1 cellular context compared by ENCODE assay signal in genomic region chr1:8314346-8315280, GRCh38.
TF ChIP-seq lines count a peak whose summit lies in the region.

No MANE protein-coding gene starts in this region.

TF ChIP-seq in HepG2, 621 proteins besides CTCF, POLR2A, EP300 and RAD21 (continued from another document):
- TF ChIP-seq, protein P1, sequence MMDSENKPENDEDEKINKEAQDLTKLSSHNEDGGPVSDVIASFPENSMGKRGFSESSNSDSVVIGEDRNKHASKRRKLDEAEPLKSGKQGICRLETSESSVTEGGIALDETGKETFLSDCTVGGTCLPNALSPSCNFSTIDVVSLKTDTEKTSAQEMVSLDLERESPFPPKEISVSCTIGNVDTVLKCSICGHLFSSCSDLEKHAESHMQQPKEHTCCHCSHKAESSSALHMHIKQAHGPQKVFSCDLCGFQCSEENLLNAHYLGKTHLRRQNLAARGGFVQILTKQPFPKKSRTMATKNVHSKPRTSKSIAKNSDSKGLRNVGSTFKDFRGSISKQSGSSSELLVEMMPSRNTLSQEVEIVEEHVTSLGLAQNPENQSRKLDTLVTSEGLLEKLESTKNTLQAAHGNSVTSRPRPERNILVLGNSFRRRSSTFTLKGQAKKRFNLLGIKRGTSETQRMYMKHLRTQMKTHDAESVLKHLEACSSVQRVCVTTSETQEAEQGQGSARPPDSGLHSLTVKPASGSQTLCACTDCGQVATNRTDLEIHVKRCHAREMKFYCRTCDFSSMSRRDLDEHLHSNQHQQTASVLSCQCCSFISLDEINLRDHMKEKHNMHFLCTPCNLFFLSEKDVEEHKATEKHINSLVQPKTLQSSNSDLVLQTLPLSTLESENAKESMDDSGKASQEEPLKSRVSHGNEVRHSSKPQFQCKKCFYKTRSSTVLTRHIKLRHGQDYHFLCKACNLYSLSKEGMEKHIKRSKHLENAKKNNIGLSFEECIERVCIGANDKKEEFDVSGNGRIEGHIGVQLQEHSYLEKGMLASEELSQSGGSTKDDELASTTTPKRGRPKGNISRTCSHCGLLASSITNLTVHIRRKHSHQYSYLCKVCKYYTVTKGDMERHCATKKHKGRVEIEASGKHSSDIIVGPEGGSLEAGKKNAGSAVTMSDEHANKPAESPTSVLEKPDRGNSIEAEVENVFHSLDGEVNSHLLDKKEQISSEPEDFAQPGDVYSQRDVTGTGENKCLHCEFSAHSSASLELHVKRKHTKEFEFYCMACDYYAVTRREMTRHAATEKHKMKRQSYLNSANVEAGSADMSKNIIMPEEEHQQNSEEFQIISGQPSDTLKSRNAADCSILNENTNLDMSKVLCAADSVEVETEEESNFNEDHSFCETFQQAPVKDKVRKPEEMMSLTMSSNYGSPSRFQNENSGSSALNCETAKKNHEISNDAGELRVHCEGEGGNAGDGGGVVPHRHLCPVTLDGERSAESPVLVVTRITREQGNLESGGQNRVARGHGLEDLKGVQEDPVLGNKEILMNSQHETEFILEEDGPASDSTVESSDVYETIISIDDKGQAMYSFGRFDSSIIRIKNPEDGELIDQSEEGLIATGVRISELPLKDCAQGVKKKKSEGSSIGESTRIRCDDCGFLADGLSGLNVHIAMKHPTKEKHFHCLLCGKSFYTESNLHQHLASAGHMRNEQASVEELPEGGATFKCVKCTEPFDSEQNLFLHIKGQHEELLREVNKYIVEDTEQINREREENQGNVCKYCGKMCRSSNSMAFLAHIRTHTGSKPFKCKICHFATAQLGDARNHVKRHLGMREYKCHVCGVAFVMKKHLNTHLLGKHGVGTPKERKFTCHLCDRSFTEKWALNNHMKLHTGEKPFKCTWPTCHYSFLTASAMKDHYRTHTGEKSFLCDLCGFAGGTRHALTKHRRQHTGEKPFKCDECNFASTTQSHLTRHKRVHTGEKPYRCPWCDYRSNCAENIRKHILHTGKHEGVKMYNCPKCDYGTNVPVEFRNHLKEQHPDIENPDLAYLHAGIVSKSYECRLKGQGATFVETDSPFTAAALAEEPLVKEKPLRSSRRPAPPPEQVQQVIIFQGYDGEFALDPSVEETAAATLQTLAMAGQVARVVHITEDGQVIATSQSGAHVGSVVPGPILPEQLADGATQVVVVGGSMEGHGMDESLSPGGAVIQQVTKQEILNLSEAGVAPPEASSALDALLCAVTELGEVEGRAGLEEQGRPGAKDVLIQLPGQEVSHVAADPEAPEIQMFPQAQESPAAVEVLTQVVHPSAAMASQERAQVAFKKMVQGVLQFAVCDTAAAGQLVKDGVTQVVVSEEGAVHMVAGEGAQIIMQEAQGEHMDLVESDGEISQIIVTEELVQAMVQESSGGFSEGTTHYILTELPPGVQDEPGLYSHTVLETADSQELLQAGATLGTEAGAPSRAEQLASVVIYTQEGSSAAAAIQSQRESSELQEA (CRISPR knock-in tag; IDR thresholded peaks at IDR 0.05; ENCODE audit: not compliant biosample characterization): no peak
- TF ChIP-seq, protein P2, sequence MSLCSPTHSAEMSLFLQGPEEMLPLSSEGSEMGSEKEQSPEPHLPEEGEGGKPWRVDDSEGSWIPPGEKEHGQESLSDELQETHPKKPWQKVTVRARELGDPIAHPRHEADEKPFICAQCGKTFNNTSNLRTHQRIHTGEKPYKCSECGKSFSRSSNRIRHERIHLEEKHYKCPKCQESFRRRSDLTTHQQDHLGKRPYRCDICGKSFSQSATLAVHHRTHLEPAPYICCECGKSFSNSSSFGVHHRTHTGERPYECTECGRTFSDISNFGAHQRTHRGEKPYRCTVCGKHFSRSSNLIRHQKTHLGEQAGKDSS (CRISPR knock-in tag; IDR thresholded peaks at IDR 0.05; ENCODE audit: borderline replicate concordance, low read depth): peak; percentile 14; the same call in 1 of the 2 replicates
- TF ChIP-seq GFI1 (CRISPR knock-in tag; IDR thresholded peaks at IDR 0.05; ENCODE audit: borderline replicate concordance) (0 out of 2 replicates have a peak, but pooled peaks have one; percentile 20), ZKSCAN1 (IDR thresholded peaks at IDR 0.05; ENCODE audit: low read length) (no peak)
